24 cellular contexts compared by ENCODE assay signal in genomic region chr3:184651945-184652344, GRCh38. TPM values are rescaled to one million over a fixed set of nuclear protein-coding genes. Genes with fewer than 3 reads are reported as not detected.
DNase-seq lines count a peak whose midpoint lies in the region; ATAC-seq and TF ChIP-seq lines count a peak whose summit lies in the region.
"Had no signal": no experiment of that assay in that cellular context is flagged by ENCODE, and none has a peak within 500 bp of the region (broad histone marks: within the 10 kb centered on the region; RNA-seq: fewer than 3 reads in every experiment).

No MANE protein-coding gene starts in this region.

- H3K9me3 ChIP-seq in right atrium auricular region = no peaks in the 10 kb centered on the region
- H3K9me3 ChIP-seq in breast epithelium = no peaks in the 10 kb centered on the region
- no peaks in the 10 kb centered on the region for H3K9me3 ChIP-seq in mucosa of stomach (ENCODE audit: control insufficient read depth, low read length)
- no peaks in the 10 kb centered on the region for H3K9me3 ChIP-seq in aorta (ENCODE audit: control insufficient read depth, low read length)
- H3K9me3 ChIP-seq in T-helper 17 cell (ENCODE audit: control insufficient read depth, low read length, poor library complexity, severe bottlenecking) = no peaks in the 10 kb centered on the region
- H3K9me3 ChIP-seq: A549 had no signal

- H3K27me3 ChIP-seq in right atrium auricular region (no peaks in the 10 kb centered on the region), breast epithelium (no peaks in the 10 kb centered on the region), mucosa of stomach (ENCODE audit: control insufficient read depth, insufficient read depth, low read length) (no peaks in the 10 kb centered on the region), aorta (ENCODE audit: control insufficient read depth in 1 of 2, insufficient read depth in 2 of 2, low read length in 1 of 2) (no peaks in the 10 kb centered on the region)

- no peak overlapping the region for H3K4me3 Mint-ChIP-seq in T-helper 17 cell
- H3K4me3 Mint-ChIP-seq: activated CD4-positive, alpha-beta T cell treated with anti-CD3 and anti-CD28 coated beads, Interleukin-2, amount 10 ng/mL, durations not matched to agents 24 days and 14 days; endodermal cell; H9; stimulated activated naive B cell treated with anti-CD40 and anti-IgM and Interleukin-4, amounts not matched to agents 10 μg/mL and 1 μg/mL and 100 μg/mL, for 72 hours had no signal

- WGBS in aorta, 2 donors = 41 to 59% methylated on average over 5 of the region's 5 CpGs

- H3K4me3 ChIP-seq in right atrium auricular region (no peak overlapping the region), breast epithelium (no peak overlapping the region), mucosa of stomach (ENCODE audit: low read length) (no peak overlapping the region), aorta (ENCODE audit: low read length in 2 of 2) (no peak overlapping the region)
- H3K4me3 ChIP-seq: A549 had no signal

- TF ChIP-seq CTCF in right atrium auricular region (IDR thresholded peaks at IDR 0.05) (no peak), breast epithelium (IDR thresholded peaks at IDR 0.05) (no peak)

- H3K4me1 ChIP-seq in right atrium auricular region = peaks cover 0 to 7% of the 10 kb centered on the region in 2 donors
- peaks cover 2 to 4% of the 10 kb centered on the region in 2 donors for H3K4me1 ChIP-seq in breast epithelium
- peaks cover 17% of the 10 kb centered on the region for H3K4me1 ChIP-seq in mucosa of stomach (ENCODE audit: control insufficient read depth, insufficient read depth, low read length)
- H3K4me1 ChIP-seq in aorta (ENCODE audit: control insufficient read depth in 1 of 2, insufficient read depth in 2 of 2, low read length in 2 of 2) = no peaks in the 10 kb centered on the region
- H3K4me1 ChIP-seq: A549, parathyroid adenoma had no signal

- H3K9ac ChIP-seq in mucosa of stomach (ENCODE audit: low read length) = peak overlapping the region; percentile 35
- H3K9ac ChIP-seq: parathyroid adenoma had no signal

- peaks cover 5% of the 10 kb centered on the region for H3K27me3 Mint-ChIP-seq in T-helper 17 cell

- H3K27ac ChIP-seq in right atrium auricular region = no peak overlapping the region
- H3K27ac ChIP-seq in breast epithelium = peak overlapping the region; percentile 65 to 80
- no peak overlapping the region for H3K27ac ChIP-seq in aorta (ENCODE audit: low read depth in 1 of 2, low read length in 2 of 2)
- H3K27ac ChIP-seq: A549, C4-2B, parathyroid adenoma had no signal

- H3K36me3 ChIP-seq in right atrium auricular region (no peaks in the 10 kb centered on the region), breast epithelium (no peaks in the 10 kb centered on the region), mucosa of stomach (ENCODE audit: control insufficient read depth, insufficient read depth, low read length) (no peaks in the 10 kb centered on the region), aorta (ENCODE audit: control insufficient read depth in 1 of 2, insufficient read depth in 2 of 2, low read length in 1 of 2) (no peaks in the 10 kb centered on the region)

- no peaks in the 10 kb centered on the region for H3K36me3 Mint-ChIP-seq in T-helper 17 cell (ENCODE audit: low read depth)

- peaks cover 10% of the 10 kb centered on the region for H3K4me1 Mint-ChIP-seq in T-helper 17 cell

- no peak for DNase-seq in left ventricle myocardium superior
- no peak for DNase-seq in right atrium auricular region (ENCODE audit: low spot score)
- DNase-seq in breast epithelium (ENCODE audit: low spot score in 2 of 2) = peak in 1 of 2 donors; percentile 64
- no peak for DNase-seq in aorta
- no peak for DNase-seq in T-helper 17 cell
- DNase-seq in DMS53 (lab: John Stamatoyannopoulos, UW) = no peak
- DNase-seq: activated CD4-positive, alpha-beta T cell treated with anti-CD3 and anti-CD28 coated beads, Interleukin-2, amount 10 ng/mL, durations not matched to agents 24 days and 14 days; activated CD8-positive, alpha-beta memory T cell treated with anti-CD3 and anti-CD28 coated beads, Interleukin-2, amount 50 U/mL, for 4 hours; activated gamma-delta T cell treated with Interleukin-2 at 50 U/mL for 16 hours; anterior cingulate cortex; foreskin melanocyte; H9; left cardiac atrium; MM.1S; NCI-H2029; NCI-H748 treated with DMSO at 0.1 percent for 48 hours; stimulated activated naive B cell treated with anti-CD40 and anti-IgM and Interleukin-4, amounts not matched to agents 10 μg/mL and 1 μg/mL and 100 μg/mL, for 72 hours; SW 1271 had no signal

- ATAC-seq in left ventricle myocardium superior (peak; percentile 63), aorta (ENCODE audit: low FRiP score) (peak; percentile 38), GM21526 (IDR thresholded peaks at IDR 0.05; ENCODE audit: low FRiP score, unreplicated experiment) (no peak), T-helper 17 cell (no peak)
- ATAC-seq: A549; stimulated activated naive B cell treated with anti-CD40 and anti-IgM and Interleukin-4, amounts not matched to agents 10 μg/mL and 1 μg/mL and 100 μg/mL, for 72 hours had no signal

- intact Hi-C loops in left ventricle myocardium superior (cut with micrococcal nuclease) (no loop called here), breast epithelium (cut with DNase I; ENCODE audit: low total_unique reads) (loop anchor here (2.0 kb wide), 1 partner anchor 45 kb away; no protein-coding TSS in a partner anchor), aorta (cut with DNase I) (no loop called here)

- H3K27ac Mint-ChIP-seq in T-helper 17 cell = no peak overlapping the region
- H3K27ac Mint-ChIP-seq: activated CD4-positive, alpha-beta T cell treated with anti-CD3 and anti-CD28 coated beads, Interleukin-2, amount 10 ng/mL, durations not matched to agents 24 days and 14 days; endodermal cell; H9; stimulated activated naive B cell treated with anti-CD40 and anti-IgM and Interleukin-4, amounts not matched to agents 10 μg/mL and 1 μg/mL and 100 μg/mL, for 72 hours had no signal

- no peak for TF ChIP-seq POLR2A in breast epithelium (IDR thresholded peaks at IDR 0.05)

RNA-seq across cellular contexts. Expression of gene MAGEF1, which starts 59.9 kb away (rescaled TPM):
- total RNA-seq in left ventricle myocardium superior (27.4 TPM), right atrium auricular region (10 to 100 TPM; 26.9 to 32.2 TPM), breast epithelium (10 to 100 TPM; 16.5 to 40.4 (median 38.3) TPM), aorta (10 to 100 TPM; 22.9 to 23.4 TPM), T-helper 17 cell (1 to 10 TPM; 4.5 to 6.4 TPM)
- 10 to 100 TPM; 17.9 to 34.2 TPM for polyA plus RNA-seq in aorta

Comparison
In these comparisons a context has a peak if more than half of its experiments do, and no peak if none do; other contexts are left out.
1. ATAC-seq: peak in left ventricle myocardium superior (single experiment) and aorta (single experiment); none in GM21526 (single experiment) and T-helper 17 cell (single experiment).
2. H3K27ac ChIP-seq: peak in breast epithelium (2 of 2); none in right atrium auricular region (0 of 2) and aorta (0 of 2).